Comparison of ENCODE assay signal across 8 cellular contexts in genomic region chr14:89617142-89617460, GRCh38.
DNase-seq lines count a peak whose midpoint lies in the region; ATAC-seq and TF ChIP-seq lines count a peak whose summit lies in the region.

No MANE protein-coding gene starts in this region.

- H3K4me2 ChIP-seq in mammary epithelial cell (ENCODE audit: insufficient read depth, low read depth, low read length) (no peak overlapping the region), PC-9 (no peak overlapping the region)

- peak overlapping the region; percentile 81 for H2AFZ ChIP-seq in mammary epithelial cell (ENCODE audit: low read depth, low read length)
- no peak overlapping the region for H2AFZ ChIP-seq in PC-9

- CTCF ChIA-PET in mammary epithelial cell (lab: Charles Lee; ENCODE audit: low non-redundant PET) (no interaction called here), PC-9 (lab: Charles Lee) (interaction anchor here (0.6 kb wide), 1 partner anchor 113 kb away, joined by 16 read pairs; no protein-coding TSS in a partner anchor)

- no peaks in the 10 kb centered on the region for H3K9me2 ChIP-seq in PC-9 (ENCODE audit: insufficient read depth)

- no TSS peak for BruUV-seq in mammary epithelial cell (replicated peaks; lab: Mats Ljungman, UMichigan)
- BruUV-seq in PC-9 (replicated peaks; lab: Mats Ljungman, UMichigan): no TSS peak

- POLR2A ChIA-PET in naive thymus-derived CD8-positive, alpha-beta T cell (lab: Charles Lee): interaction anchor here (0.9 to 4.7 kb wide), 6 partner anchors 65 to 201 kb away, joined by 3 to 81 read pairs (median 9); no protein-coding TSS in a partner anchor
- POLR2A ChIA-PET in PC-9 (lab: Charles Lee; ENCODE audit: unreplicated experiment): no interaction called here

- H3K4me3 Mint-ChIP-seq in naive thymus-derived CD8-positive, alpha-beta T cell: peak overlapping the region; percentile 82 to 98 (median 95)

- dilution Hi-C loops in mammary epithelial cell (cut with HindIII; ENCODE audit: low sequenced_read_pairs): no loop called here

- WGBS in mammary epithelial cell (ENCODE audit: low coverage, missing lambda C conversion rate): 100% methylated on average over 2 of the region's 2 CpGs

- no peaks in the 10 kb centered on the region for H3F3A ChIP-seq in PC-9 (ENCODE audit: insufficient read depth, low read depth)

- TF ChIP-seq CTCF in AG10803 (conservative IDR thresholded peaks at IDR 0.05; ENCODE audit: low read length) (no peak), mammary epithelial cell (conservative IDR thresholded peaks at IDR 0.05 in 1 of 2, IDR thresholded peaks at IDR 0.05 in 1 of 2; ENCODE audit: extremely low read depth in 1 of 2, insufficient read depth in 1 of 2, low read depth in 1 of 2, low read length in 2 of 2) (no peak), PC-9 (conservative IDR thresholded peaks at IDR 0.05) (no peak)

- no peaks in the 10 kb centered on the region for H3K27me3 Mint-ChIP-seq in naive thymus-derived CD8-positive, alpha-beta T cell

- H3K9ac ChIP-seq in mammary epithelial cell (ENCODE audit: insufficient read depth, low read length): no peak overlapping the region

- intact Hi-C loops in mammary epithelial cell (cut with micrococcal nuclease) (loop anchor here (5.0 to 10.0 kb wide), 2 partner anchors 202 to 285 kb away; partner anchors contain the start of gene FOXN3), PC-9 (cut with micrococcal nuclease; ENCODE audit: unreplicated experiment) (no loop called here)

- DNase-seq in AG10803 (ENCODE audit: low read depth): no peak
- no peak for DNase-seq in mammary epithelial cell
- peak in 1 of 10 donors; percentile 51 for DNase-seq in naive thymus-derived CD8-positive, alpha-beta T cell
- no peak for DNase-seq in activated CD4-positive, CD25-positive, alpha-beta regulatory T cell (lab: John Stamatoyannopoulos, UW)
- DNase-seq in PC-9: no peak
- DNase-seq in stimulated activated CD4-positive, alpha-beta T cell treated with anti-CD3 and anti-CD28 coated beads, Interleukin-12 subunit alpha, Interleukin-12 subunit beta, amount 100 ng/mL, for 4 hours: no peak
- no peak for DNase-seq in NCI-H526 treated with DMSO at 0.1 percent for 48 hours (lab: John Stamatoyannopoulos, UW)

- H3K36me3 Mint-ChIP-seq in naive thymus-derived CD8-positive, alpha-beta T cell: peaks cover under 1 to 8% (median 5%) of the 10 kb centered on the region in 3 donors

- H3K79me2 ChIP-seq in mammary epithelial cell (ENCODE audit: insufficient read depth, low read length): no peaks in the 10 kb centered on the region
- no peaks in the 10 kb centered on the region for H3K79me2 ChIP-seq in PC-9 (ENCODE audit: low read depth)

- no peaks in the 10 kb centered on the region for H3K9me3 Mint-ChIP-seq in naive thymus-derived CD8-positive, alpha-beta T cell

- peak; percentile 1 for ATAC-seq in HG02938 (IDR thresholded peaks at IDR 0.05; ENCODE audit: unreplicated experiment)
- ATAC-seq in naive thymus-derived CD8-positive, alpha-beta T cell: peak in 1 of 2 donors; percentile 11

- H3K27ac Mint-ChIP-seq in naive thymus-derived CD8-positive, alpha-beta T cell: peak overlapping the region; percentile 86 to 99 (median 97)

- no peaks in the 10 kb centered on the region for H3K36me3 ChIP-seq in mammary epithelial cell (ENCODE audit: insufficient read depth, low read length)
- no peaks in the 10 kb centered on the region for H3K36me3 ChIP-seq in PC-9 (ENCODE audit: low read depth)

- H3K27me3 ChIP-seq in mammary epithelial cell (ENCODE audit: insufficient read depth, low read length) (no peaks in the 10 kb centered on the region), PC-9 (ENCODE audit: insufficient read depth, low read depth) (peaks cover 25% of the 10 kb centered on the region; the same call in 1 of the 2 replicates)

- no peaks in the 10 kb centered on the region for H3K9me3 ChIP-seq in mammary epithelial cell (replicated peaks; ENCODE audit: insufficient read depth, low read length)
- H3K9me3 ChIP-seq in PC-9 (ENCODE audit: insufficient read depth, low read depth): no peaks in the 10 kb centered on the region

- H4K20me1 ChIP-seq in mammary epithelial cell (ENCODE audit: insufficient read depth, low read length) (no peaks in the 10 kb centered on the region), PC-9 (ENCODE audit: insufficient read depth) (no peaks in the 10 kb centered on the region)

- in situ Hi-C loops in mammary epithelial cell (cut with MboI; ENCODE audit: low sequenced_read_pairs in 2 of 2): no loop called here

- peak overlapping the region; percentile 78 for H3K4me3 ChIP-seq in AG10803 (ENCODE audit: low read length)
- H3K4me3 ChIP-seq in mammary epithelial cell (replicated peaks in 1 of 3; ENCODE audit: insufficient read depth in 1 of 3, low read depth in 2 of 3, low read length in 3 of 3): no peak overlapping the region
- H3K4me3 ChIP-seq in PC-9: no peak overlapping the region

- H3K4me1 ChIP-seq in mammary epithelial cell (ENCODE audit: insufficient read depth, low read length) (peaks cover 9% of the 10 kb centered on the region), PC-9 (replicated peaks; ENCODE audit: insufficient read depth) (no peaks in the 10 kb centered on the region)

- H3K4me1 Mint-ChIP-seq in naive thymus-derived CD8-positive, alpha-beta T cell: peaks cover 30 to 83% (median 81%) of the 10 kb centered on the region in 4 donors

- no peak overlapping the region for H3K27ac ChIP-seq in mammary epithelial cell (ENCODE audit: insufficient read depth, low read depth, low read length)
- H3K27ac ChIP-seq in PC-9: no peak overlapping the region
